Comparison of ENCODE assay signal across 8 cellular contexts in genomic region chr9:69035438-69036316, GRCh38. TPM values are rescaled to one million over a fixed set of nuclear protein-coding genes. Genes with fewer than 3 reads are reported as not detected.
DNase-seq lines count a peak whose midpoint lies in the region; ATAC-seq, FAIRE-seq and TF ChIP-seq lines count a peak whose summit lies in the region.

TSS of gene FXN (plus strand) at chr9:69035752. CDS start at chr9:69035783, 31 bp downstream.

- peak; percentile 95 for ATAC-seq in PC-3
- peak; percentile 87 to 89 for ATAC-seq in naive B cell (ENCODE audit: low read depth in 2 of 2)
- ATAC-seq in stimulated activated memory B cell treated with anti-CD40 and anti-IgM and Interleukin-4, amounts not matched to agents 10 μg/mL and 1 μg/mL and 100 μg/mL, for 72 hours, result peak; percentile 95

- CTCF ChIA-PET in PC-3 (lab: Charles Lee), result interaction anchor here (0.6 to 1.4 kb wide), 3 partner anchors 158 to 437 kb away, joined by 5 to 15 read pairs (median 5); no protein-coding TSS in a partner anchor

- peak in 2 of 4 donors; percentile 25 to 31 for TF ChIP-seq POLR2A in esophagus squamous epithelium (IDR thresholded peaks at IDR 0.05)

- no peaks in the 10 kb centered on the region for H3K9me3 Mint-ChIP-seq in naive B cell
- no peaks in the 10 kb centered on the region for H3K9me3 Mint-ChIP-seq in stimulated activated memory B cell treated with anti-CD40 and anti-IgM and Interleukin-4, amounts not matched to agents 10 μg/mL and 1 μg/mL and 100 μg/mL, for 72 hours

- peak within 1 kb of the TSS; percentile 85 to 94 (median 90) for H3K27ac Mint-ChIP-seq in naive B cell
- H3K27ac Mint-ChIP-seq in stimulated activated memory B cell treated with anti-CD40 and anti-IgM and Interleukin-4, amounts not matched to agents 10 μg/mL and 1 μg/mL and 100 μg/mL, for 72 hours, result peak within 1 kb of the TSS; percentile 91

- H3K79me2 ChIP-seq in PC-3 (ENCODE audit: low read length), result peaks cover 41% of the 10 kb centered on the region

- no peaks in the 10 kb centered on the region for H3K36me3 ChIP-seq in PC-3 (ENCODE audit: low read depth, low read length)
- no peaks in the 10 kb centered on the region for H3K36me3 ChIP-seq in esophagus squamous epithelium

- H3K27ac ChIP-seq in PC-3 (ENCODE audit: low read length), result peak within 1 kb of the TSS; percentile 22
- H3K27ac ChIP-seq in esophagus squamous epithelium, result peak within 1 kb of the TSS; percentile 76 to 93 (median 86)

- FAIRE-seq in D721Med (lab: Jason Lieb, UNC), result no peak

- H3K9me3 ChIP-seq in PC-3 (ENCODE audit: low read length) (no peaks in the 10 kb centered on the region), esophagus squamous epithelium (no peaks in the 10 kb centered on the region)

- H3K4me1 ChIP-seq in PC-3 (ENCODE audit: insufficient read depth, low read length), result peaks cover 6% of the 10 kb centered on the region; the same call in 1 of the 2 replicates
- H3K4me1 ChIP-seq in esophagus squamous epithelium, result peaks cover 4 to 22% (median 9%) of the 10 kb centered on the region in 3 donors

- intact Hi-C loops in PC-3 (cut with micrococcal nuclease), result loop anchor here (1.0 kb wide), 1 partner anchor 158 kb away; no protein-coding TSS in a partner anchor
- intact Hi-C loops in esophagus squamous epithelium (cut with DNase I), result no loop called here

- peak; percentile 71 for TF ChIP-seq CTCF in D721Med (IDR thresholded peaks at IDR 0.05; ENCODE audit: insufficient read depth, missing control alignments)
- peak; percentile 99 for TF ChIP-seq CTCF in GM20000 (IDR thresholded peaks at IDR 0.05; ENCODE audit: extremely low read depth, missing control alignments)
- peak; percentile 87 for TF ChIP-seq CTCF in PC-3 (conservative IDR thresholded peaks at IDR 0.05; ENCODE audit: low read depth, low read length)
- peak; percentile 93 to 100 (median 96) for TF ChIP-seq CTCF in esophagus squamous epithelium (IDR thresholded peaks at IDR 0.05)

- peak within 1 kb of the TSS; percentile 88 for H3K9ac ChIP-seq in PC-3 (ENCODE audit: low read length)

- H3K9me2 ChIP-seq in PC-3 (replicated peaks; ENCODE audit: low read length), result no peaks in the 10 kb centered on the region

- H3K4me3 ChIP-seq in PC-3 (ENCODE audit: low read length) (peak within 1 kb of the TSS; percentile 96), esophagus squamous epithelium (peak within 1 kb of the TSS; percentile 63 to 90 (median 80))

- H4K20me1 ChIP-seq in PC-3 (ENCODE audit: low read length), result no peaks in the 10 kb centered on the region

- H2AFZ ChIP-seq in PC-3 (ENCODE audit: low read length), result peak within 1 kb of the TSS; percentile 90

- no TSS peak for BruUV-seq in PC-3 (replicated peaks; lab: Mats Ljungman, UMichigan)

- POLR2A ChIA-PET in PC-3 (lab: Charles Lee; ENCODE audit: unreplicated experiment), result no interaction called here

- no peaks in the 10 kb centered on the region for H3K36me3 Mint-ChIP-seq in naive B cell
- H3K36me3 Mint-ChIP-seq in stimulated activated memory B cell treated with anti-CD40 and anti-IgM and Interleukin-4, amounts not matched to agents 10 μg/mL and 1 μg/mL and 100 μg/mL, for 72 hours, result no peaks in the 10 kb centered on the region

- H3K4me3 Mint-ChIP-seq in naive B cell, result peak within 1 kb of the TSS; percentile 93 to 99 (median 96)
- peak within 1 kb of the TSS; percentile 94 for H3K4me3 Mint-ChIP-seq in stimulated activated memory B cell treated with anti-CD40 and anti-IgM and Interleukin-4, amounts not matched to agents 10 μg/mL and 1 μg/mL and 100 μg/mL, for 72 hours

- H3K4me1 Mint-ChIP-seq in naive B cell, result peaks cover 10% of the 10 kb centered on the region in 3 donors
- H3K4me1 Mint-ChIP-seq in stimulated activated memory B cell treated with anti-CD40 and anti-IgM and Interleukin-4, amounts not matched to agents 10 μg/mL and 1 μg/mL and 100 μg/mL, for 72 hours, result peaks cover 11% of the 10 kb centered on the region

- peak within 1 kb of the TSS; percentile 92 for H3K4me2 ChIP-seq in PC-3 (ENCODE audit: low read length)

- WGBS in esophagus squamous epithelium, 2 donors, result 1 to 2% methylated on average over 18 to 21 of the region's 75 CpGs

- DNase-seq in D721Med (ENCODE audit: insufficient read length, low spot score), result peak; percentile 85
- peak; percentile 94 for DNase-seq in GM20000 (ENCODE audit: low spot score)
- DNase-seq in HT-29 (ENCODE audit: low spot score), result peak; percentile 82
- DNase-seq in PC-3, result peak; percentile 75
- peak; percentile 91 to 92 for DNase-seq in activated T-cell treated with anti-CD3 and anti-CD28 coated beads, Interleukin-2, amount 50 U/mL, for 48 hours
- peak; percentile 6 for DNase-seq in esophagus squamous epithelium (lab: John Stamatoyannopoulos, UW)
- DNase-seq in naive B cell, result peak; percentile 77

- H3F3A ChIP-seq in PC-3 (ENCODE audit: low read length, unreplicated experiment), result no peaks in the 10 kb centered on the region

- no peaks in the 10 kb centered on the region for H3K27me3 Mint-ChIP-seq in naive B cell
- no peaks in the 10 kb centered on the region for H3K27me3 Mint-ChIP-seq in stimulated activated memory B cell treated with anti-CD40 and anti-IgM and Interleukin-4, amounts not matched to agents 10 μg/mL and 1 μg/mL and 100 μg/mL, for 72 hours

- H3K27me3 ChIP-seq in PC-3 (ENCODE audit: low read length), result no peaks in the 10 kb centered on the region
- H3K27me3 ChIP-seq in esophagus squamous epithelium, result no peaks in the 10 kb centered on the region

RNA-seq across cellular contexts. Expression of gene FXN, which starts in this region (rescaled TPM):
- total RNA-seq in HT-29 (2014; rRNA removed; shearing (Covaris generic)), result 2.9 and 10.1 TPM in 2 replicates
- 10.0 and 11.0 TPM in 2 replicates for total RNA-seq in PC-3 (2014; rRNA removed)
- 1 to 10 TPM; 1.8 to 6.1 (median 3.9) TPM for total RNA-seq in esophagus squamous epithelium
- polyA plus RNA-seq in naive B cell (ENCODE audit: low read depth in 6 of 6), result 10 to 100 TPM; 24.5 to 32.4 (median 27.7) TPM

Comparison
In these comparisons a context has a peak if more than half of its experiments do, and no peak if none do; other contexts are left out.
1. Peak in every context shown above with its lines: DNase-seq, ATAC-seq, H3K4me3 ChIP-seq and H3K27ac ChIP-seq.
2. DNase-seq: peak in every context shown above with its lines; median percentile 94 in GM20000; 92 in activated T-cell treated with anti-CD3 and anti-CD28 coated beads, Interleukin-2, amount 50 U/mL, for 48 hours; 85 in D721Med; 82 in HT-29; 77 in naive B cell; 75 in PC-3; 6 in esophagus squamous epithelium.